Comparison of ENCODE assay signal across 9 cellular contexts in genomic region chr3:25665646-25666136, GRCh38. TPM values are rescaled to one million over a fixed set of nuclear protein-coding genes. Genes with fewer than 3 reads are reported as not detected.
A peak's percentile ranks its signal among the peaks of the same experiment; 100 is the strongest.
DNase-seq lines count a peak whose midpoint lies in the region; ATAC-seq and TF ChIP-seq lines count a peak whose summit lies in the region.
"Had no signal": no experiment of that assay in that cellular context is flagged by ENCODE, and none has a peak within 500 bp of the region (broad histone marks: within the 10 kb centered on the region; RNA-seq: fewer than 3 reads in every experiment).

No MANE protein-coding gene starts in this region.

- TF ChIP-seq CTCF in left lung (IDR thresholded peaks at IDR 0.05): no peak
- TF ChIP-seq CTCF in tibial nerve (IDR thresholded peaks at IDR 0.05): no peak

- H3K4me1 ChIP-seq in left lung: peaks cover 16 to 36% of the 10 kb centered on the region in 2 donors
- H3K4me1 ChIP-seq in tibial nerve: peaks cover 0 to 41% (median 15%) of the 10 kb centered on the region in 4 donors

- DNase-seq in activated T-cell treated with anti-CD3 and anti-CD28 coated beads, Interleukin-2, amount 50 U/mL, for 4 hours: no peak
- DNase-seq in activated T-cell treated with anti-CD3 and anti-CD28 coated beads, Interleukin-2, amount 50 U/mL, for 48 hours: no peak
- no peak for DNase-seq in activated T-helper 2 cell treated with anti-CD3 and anti-CD28 coated beads, Interferon-gamma antibody, Interleukin-2, Interleukin-4, amounts not matched to agents 10 μg/mL and 5 μg/mL and 100 μg/mL, durations not matched to agents 14 hours and 24 hours and 36 hours (ENCODE audit: low spot score)
- no peak for DNase-seq in left lung
- no peak for DNase-seq in tibial nerve (ENCODE audit: low spot score in 2 of 2)
- DNase-seq: activated CD4-positive, alpha-beta T cell treated with anti-CD3 and anti-CD28 coated beads, Interleukin-2, amount 50 U/mL, for 4 hours had no signal

- peak overlapping the region; percentile 97 for H3K27ac ChIP-seq in left lung
- peak overlapping the region; percentile 95 to 99 (median 97) for H3K27ac ChIP-seq in tibial nerve

- no peaks in the 10 kb centered on the region for H3K9me3 Mint-ChIP-seq in activated T-cell treated with anti-CD3 and anti-CD28 coated beads, Interleukin-2, amount 50 U/mL, for 4 hours
- no peaks in the 10 kb centered on the region for H3K9me3 Mint-ChIP-seq in activated T-helper 2 cell treated with anti-CD3 and anti-CD28 coated beads, Interferon-gamma antibody, Interleukin-2, Interleukin-4, amounts not matched to agents 10 μg/mL and 5 μg/mL and 100 μg/mL, durations not matched to agents 14 hours and 24 hours and 36 hours

- H3K4me3 ChIP-seq in left lung: peak overlapping the region in 1 of 2 donors; percentile 62
- peak overlapping the region; percentile 69 to 82 (median 76) for H3K4me3 ChIP-seq in tibial nerve

- no peak for ATAC-seq in activated T-cell treated with anti-CD3 and anti-CD28 coated beads, Interleukin-2, amount 50 U/mL, for 4 hours
- ATAC-seq in left lung: no peak
- no peak for ATAC-seq in HG03442 (IDR thresholded peaks at IDR 0.05; ENCODE audit: unreplicated experiment)
- no peak for ATAC-seq in GM19463 (IDR thresholded peaks at IDR 0.05; ENCODE audit: unreplicated experiment)
- ATAC-seq in GM18909 (IDR thresholded peaks at IDR 0.05; ENCODE audit: poor library complexity, unreplicated experiment): no peak

- intact Hi-C loops in activated T-helper 2 cell treated with anti-CD3 and anti-CD28 coated beads, Interferon-gamma antibody, Interleukin-2, Interleukin-4, amounts not matched to agents 10 μg/mL and 5 μg/mL and 100 μg/mL, durations not matched to agents 14 hours and 24 hours and 36 hours (cut with micrococcal nuclease): loop anchor here (1.0 to 2.0 kb wide), 3 partner anchors 118 to 1749 kb away; partner anchors contain the start of genes NGLY1, NKIRAS1, OXSM and RPL15
- intact Hi-C loops in left lung (cut with DNase I): loop anchor here in 1 of 2 donors (10.0 kb wide), 1 partner anchor 119 kb away; the partner anchor contains the start of gene NGLY1

- H3K4me1 Mint-ChIP-seq in activated T-cell treated with anti-CD3 and anti-CD28 coated beads, Interleukin-2, amount 50 U/mL, for 4 hours (ENCODE audit: low read depth): peaks cover 39% of the 10 kb centered on the region
- peaks cover 30% of the 10 kb centered on the region for H3K4me1 Mint-ChIP-seq in activated T-helper 2 cell treated with anti-CD3 and anti-CD28 coated beads, Interferon-gamma antibody, Interleukin-2, Interleukin-4, amounts not matched to agents 10 μg/mL and 5 μg/mL and 100 μg/mL, durations not matched to agents 14 hours and 24 hours and 36 hours (ENCODE audit: low read depth)

- H3K4me3 Mint-ChIP-seq in activated T-cell treated with anti-CD3 and anti-CD28 coated beads, Interleukin-2, amount 50 U/mL, for 4 hours: peak overlapping the region; percentile 93
- H3K4me3 Mint-ChIP-seq in activated T-helper 2 cell treated with anti-CD3 and anti-CD28 coated beads, Interferon-gamma antibody, Interleukin-2, Interleukin-4, amounts not matched to agents 10 μg/mL and 5 μg/mL and 100 μg/mL, durations not matched to agents 14 hours and 24 hours and 36 hours (ENCODE audit: low read depth): peak overlapping the region; percentile 92

- no peaks in the 10 kb centered on the region for H3K36me3 Mint-ChIP-seq in activated T-cell treated with anti-CD3 and anti-CD28 coated beads, Interleukin-2, amount 50 U/mL, for 4 hours (ENCODE audit: insufficient read depth)
- peaks cover 18% of the 10 kb centered on the region for H3K36me3 Mint-ChIP-seq in activated T-helper 2 cell treated with anti-CD3 and anti-CD28 coated beads, Interferon-gamma antibody, Interleukin-2, Interleukin-4, amounts not matched to agents 10 μg/mL and 5 μg/mL and 100 μg/mL, durations not matched to agents 14 hours and 24 hours and 36 hours (ENCODE audit: low read depth)

- no peak for TF ChIP-seq POLR2A in tibial nerve (IDR thresholded peaks at IDR 0.05)

- TF ChIP-seq EP300 in tibial nerve (IDR thresholded peaks at IDR 0.05): no peak

- H3K36me3 ChIP-seq in left lung: no peaks in the 10 kb centered on the region
- no peaks in the 10 kb centered on the region for H3K36me3 ChIP-seq in tibial nerve

- no peaks in the 10 kb centered on the region for H3K9me3 ChIP-seq in left lung
- H3K9me3 ChIP-seq in tibial nerve: no peaks in the 10 kb centered on the region

- H3K27me3 Mint-ChIP-seq in activated T-cell treated with anti-CD3 and anti-CD28 coated beads, Interleukin-2, amount 50 U/mL, for 4 hours (ENCODE audit: low read depth): no peaks in the 10 kb centered on the region
- no peaks in the 10 kb centered on the region for H3K27me3 Mint-ChIP-seq in activated T-helper 2 cell treated with anti-CD3 and anti-CD28 coated beads, Interferon-gamma antibody, Interleukin-2, Interleukin-4, amounts not matched to agents 10 μg/mL and 5 μg/mL and 100 μg/mL, durations not matched to agents 14 hours and 24 hours and 36 hours (ENCODE audit: low read depth)

- 34 to 41% methylated on average over 4 of the region's 4 CpGs for WGBS in tibial nerve, 2 donors

- peak overlapping the region; percentile 98 for H3K27ac Mint-ChIP-seq in activated T-helper 2 cell treated with anti-CD3 and anti-CD28 coated beads, Interferon-gamma antibody, Interleukin-2, Interleukin-4, amounts not matched to agents 10 μg/mL and 5 μg/mL and 100 μg/mL, durations not matched to agents 14 hours and 24 hours and 36 hours

- H3K27me3 ChIP-seq in left lung (no peaks in the 10 kb centered on the region), tibial nerve (no peaks in the 10 kb centered on the region)

RNA-seq across cellular contexts. Expression of gene TOP2B, which starts 1.0 kb away (rescaled TPM):
- 10 to 100 TPM; 71.2 to 73.2 (median 71.7) TPM for total RNA-seq in activated T-cell treated with anti-CD3 and anti-CD28 coated beads, Interleukin-2, amount 50 U/mL, for 4 hours
- 167 and 170 TPM in 2 replicates for total RNA-seq in activated T-helper 2 cell treated with anti-CD3 and anti-CD28 coated beads, Interferon-gamma antibody, Interleukin-2, Interleukin-4, amounts not matched to agents 10 μg/mL and 5 μg/mL and 100 μg/mL, durations not matched to agents 14 hours and 24 hours and 36 hours
- total RNA-seq in left lung (100 to 1,000 TPM in 1 of 2 donors, 10 to 100 TPM in 1; 92.7 to 100 TPM), tibial nerve (100 to 1,000 TPM in 2 of 4 donors, 10 to 100 TPM in 2; 85.3 to 121 (median 99.3) TPM)
